In the genomic region with DNA sequence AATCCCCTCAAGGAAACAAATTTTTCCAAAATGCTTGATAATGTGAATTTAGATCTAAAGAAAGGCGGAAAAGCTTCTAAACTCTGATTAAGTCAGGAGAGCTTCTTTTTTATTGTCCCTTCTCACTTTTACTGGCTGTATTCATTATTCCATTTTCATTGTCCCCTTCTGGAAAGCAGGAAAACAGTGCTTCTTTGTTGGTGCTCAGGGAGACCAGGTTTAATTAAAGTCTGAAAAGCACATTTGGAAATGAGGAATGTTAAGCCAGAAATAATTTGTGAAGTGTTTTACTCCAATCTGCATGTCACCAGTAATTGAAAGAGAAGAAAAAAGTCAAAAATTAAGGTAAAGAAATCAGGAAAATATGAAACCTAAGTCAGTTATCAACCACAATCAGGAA, we compare ENCODE assay signal across 24 cellular contexts.
"Had no signal": no experiment of that assay in that cellular context is flagged by ENCODE, and none has a peak within 500 bp of the region (broad histone marks: within the 10 kb centered on the region; RNA-seq: fewer than 3 reads in every experiment).

No MANE protein-coding gene starts in this region.

- H3K9me3 ChIP-seq: heart left ventricle, left lung, lower lobe of right lung, psoas muscle, suprapubic skin, thoracic aorta, tibial artery, uterus had no signal

- H3K27ac ChIP-seq: heart left ventricle, left lung, lower lobe of right lung, parathyroid adenoma, psoas muscle, skin epidermis, suprapubic skin, thoracic aorta, tibial artery, uterus had no signal

- H3K4me1 Mint-ChIP-seq: naive B cell; natural killer cell; nephron progenitor cell; stimulated activated effector memory CD8-positive, alpha-beta T cell treated with anti-CD3 and anti-CD28 coated beads, Interleukin-12 subunit alpha, Interleukin-12 subunit beta, amount 100 ng/mL, for 72 hours had no signal

- H3K9me3 Mint-ChIP-seq: naive B cell; natural killer cell; nephron progenitor cell; stimulated activated effector memory CD8-positive, alpha-beta T cell treated with anti-CD3 and anti-CD28 coated beads, Interleukin-12 subunit alpha, Interleukin-12 subunit beta, amount 100 ng/mL, for 72 hours; stimulated activated naive CD8-positive, alpha-beta T cell treated with anti-CD3 and anti-CD28 coated beads, Interleukin-15, Interleukin-2, amounts not matched to agents 100 ng/mL and 50 ng/mL, for 24 hours had no signal

- H2AFZ ChIP-seq: parathyroid adenoma had no signal

- H3K27ac Mint-ChIP-seq: naive B cell; natural killer cell; nephron progenitor cell; stimulated activated effector memory CD8-positive, alpha-beta T cell treated with anti-CD3 and anti-CD28 coated beads, Interleukin-12 subunit alpha, Interleukin-12 subunit beta, amount 100 ng/mL, for 72 hours; stimulated activated naive CD8-positive, alpha-beta T cell treated with anti-CD3 and anti-CD28 coated beads, Interleukin-15, Interleukin-2, amounts not matched to agents 100 ng/mL and 50 ng/mL, for 24 hours had no signal

- ATAC-seq: heart left ventricle; left colon; lower lobe of right lung; natural killer cell; psoas muscle; right cardiac atrium; sciatic nerve; stimulated activated effector memory CD8-positive, alpha-beta T cell treated with anti-CD3 and anti-CD28 coated beads, Interleukin-12 subunit alpha, Interleukin-12 subunit beta, amount 100 ng/mL, for 72 hours had no signal

- H3K4me1 ChIP-seq: heart left ventricle, left lung, lower lobe of right lung, parathyroid adenoma, psoas muscle, suprapubic skin, uterus had no signal

- H3K9ac ChIP-seq: parathyroid adenoma had no signal

- H3K36me3 ChIP-seq: heart left ventricle, left lung, lower lobe of right lung, suprapubic skin, thoracic aorta, tibial artery, uterus had no signal

- H3K36me3 Mint-ChIP-seq: naive B cell; natural killer cell; stimulated activated effector memory CD8-positive, alpha-beta T cell treated with anti-CD3 and anti-CD28 coated beads, Interleukin-12 subunit alpha, Interleukin-12 subunit beta, amount 100 ng/mL, for 72 hours had no signal

- DNase-seq: heart left ventricle; left colon; left lung; lower lobe of right lung; naive B cell; natural killer cell; nephron progenitor cell; nucleus accumbens; psoas muscle; right cardiac atrium; stimulated activated CD4-positive, alpha-beta T cell treated with anti-CD3 and anti-CD28 coated beads, Interleukin-12 subunit alpha, Interleukin-12 subunit beta, amount 100 ng/mL, for 4 hours; stimulated activated CD4-positive, alpha-beta T cell treated with anti-CD3 and anti-CD28 coated beads, Interleukin-15, amount 100 ng/mL, for 24 hours; stimulated activated CD4-positive, alpha-beta T cell treated with anti-CD3 and anti-CD28 coated beads, Interleukin-2, amount 100 ng/mL, for 24 hours; stimulated activated CD4-positive, alpha-beta T cell treated with anti-CD3 and anti-CD28 coated beads, Interleukin-4, amount 100 ng/mL, for 1 hour; stimulated activated naive CD4-positive, alpha-beta T cell; tibial artery; uterus had no signal

- H3K4me3 Mint-ChIP-seq: naive B cell; natural killer cell; nephron progenitor cell; stimulated activated effector memory CD8-positive, alpha-beta T cell treated with anti-CD3 and anti-CD28 coated beads, Interleukin-12 subunit alpha, Interleukin-12 subunit beta, amount 100 ng/mL, for 72 hours; stimulated activated naive CD8-positive, alpha-beta T cell treated with anti-CD3 and anti-CD28 coated beads, Interleukin-15, Interleukin-2, amounts not matched to agents 100 ng/mL and 50 ng/mL, for 24 hours had no signal

- H3K4me3 ChIP-seq: heart left ventricle, left lung, lower lobe of right lung, psoas muscle, skin epidermis, suprapubic skin, thoracic aorta, tibial artery, uterus had no signal

- H3K27me3 ChIP-seq: heart left ventricle, left lung, suprapubic skin, tibial artery, uterus had no signal

- H3K79me2 ChIP-seq: parathyroid adenoma had no signal
